ENCODE assay signal across 8 cellular contexts in genomic region chr10:93554760-93555432, GRCh38. TPM values are rescaled to one million over a fixed set of nuclear protein-coding genes. Genes with fewer than 3 reads are reported as not detected.
DNase-seq lines count a peak whose midpoint lies in the region; TF ChIP-seq lines count a peak whose summit lies in the region.

No MANE protein-coding gene starts in this region.

- no peaks in the 10 kb centered on the region for H3K9me3 ChIP-seq in SU-DHL-6 (ENCODE audit: insufficient read depth, low read length)

- no peaks in the 10 kb centered on the region for H4K20me1 ChIP-seq in SU-DHL-6 (ENCODE audit: low read depth, low read length)

- no peaks in the 10 kb centered on the region for H3F3A ChIP-seq in SU-DHL-6 (ENCODE audit: insufficient read depth)

- H2AFZ ChIP-seq in SU-DHL-6 (ENCODE audit: low read depth, low read length, severe bottlenecking), result no peak overlapping the region

- H3K79me2 ChIP-seq in SU-DHL-6 (ENCODE audit: insufficient read depth, low read length), result no peaks in the 10 kb centered on the region

- H3K27me3 ChIP-seq in SU-DHL-6 (ENCODE audit: low read length) (no peaks in the 10 kb centered on the region), brain microvascular endothelial cell (replicated peaks) (no peaks in the 10 kb centered on the region)

- H3K9me2 ChIP-seq in SU-DHL-6 (replicated peaks; ENCODE audit: insufficient read depth, low read length), result no peaks in the 10 kb centered on the region

- no peak overlapping the region for H3K27ac ChIP-seq in SU-DHL-6 (ENCODE audit: low read depth, low read length)
- H3K27ac ChIP-seq in brain microvascular endothelial cell, result no peak overlapping the region

- no peaks in the 10 kb centered on the region for H3K36me3 ChIP-seq in SU-DHL-6 (ENCODE audit: low read length)
- H3K36me3 ChIP-seq in brain microvascular endothelial cell (replicated peaks), result no peaks in the 10 kb centered on the region

- H3K9ac ChIP-seq in SU-DHL-6 (ENCODE audit: low read length), result no peak overlapping the region

- DNase-seq in activated gamma-delta T cell treated with Interleukin-2 at 50 U/mL for 16 hours (peak; percentile 13), activated gamma-delta T cell (lab: John Stamatoyannopoulos, UW) (no peak), LHCN-M2 (ENCODE audit: low read depth) (peak; percentile 66), brain microvascular endothelial cell (peak; percentile 75), iris pigment epithelial cell (ENCODE audit: low read depth) (peak; percentile 56), NCI-H446 treated with DMSO at 0.1 percent for 48 hours (lab: John Stamatoyannopoulos, UW) (no peak)
- peak; percentile 69 for DNase-seq in stimulated activated CD4-positive, alpha-beta T cell treated with anti-CD3 and anti-CD28 coated beads, Interleukin-15, amount 100 ng/mL, for 24 hours

- H3K4me3 ChIP-seq in SU-DHL-6 (ENCODE audit: insufficient read depth, low read length, poor library complexity, severe bottlenecking), result no peak overlapping the region
- H3K4me3 ChIP-seq in brain microvascular endothelial cell (ENCODE audit: low read depth, low read length), result no peak overlapping the region

- in situ Hi-C loops in brain microvascular endothelial cell (cut with HindIII; ENCODE audit: low pct_ligation_motif_present, low sequenced_read_pairs), result no loop called here

- no peak overlapping the region for H3K4me2 ChIP-seq in SU-DHL-6 (ENCODE audit: low read depth, low read length, poor library complexity, severe bottlenecking)

- peak; percentile 74 for TF ChIP-seq CTCF in SU-DHL-6 (IDR thresholded peaks at IDR 0.05; ENCODE audit: insufficient read depth, low read length, poor library complexity, severe bottlenecking)
- TF ChIP-seq CTCF in brain microvascular endothelial cell (IDR thresholded peaks at IDR 0.05; ENCODE audit: low read depth, low read length, missing control alignments), result peak; percentile 89

RNA-seq across cellular contexts. Expression of gene FFAR4, which starts 11.6 kb away (rescaled TPM):
- total RNA-seq in LHCN-M2 (2014; rRNA removed), result not detected in 2 replicates
- not detected for polyA plus RNA-seq in LHCN-M2 (2012)

RNA-seq across cellular contexts. Expression of gene RBP4, which starts 46.1 kb away (rescaled TPM):
- 0.17 and 0.32 TPM in 2 replicates for total RNA-seq in LHCN-M2 (2014; rRNA removed)
- polyA plus RNA-seq in LHCN-M2 (2012), result 0.56 TPM

RNA-seq across cellular contexts. Expression of gene PDE6C, which starts 57.4 kb away (rescaled TPM):
- not detected in 2 replicates for total RNA-seq in LHCN-M2 (2014; rRNA removed)
- polyA plus RNA-seq in LHCN-M2 (2012), result not detected

RNA-seq across cellular contexts. Expression of gene CEP55, which starts 58.5 kb away (rescaled TPM):
- total RNA-seq in LHCN-M2 (2014; rRNA removed), result 99.7 and 102 TPM in 2 replicates
- polyA plus RNA-seq in LHCN-M2 (2012), result 20.0 TPM

Comparison
In these comparisons a context has a peak if more than half of its experiments do, and no peak if none do; other contexts are left out.
1. DNase-seq: peak in activated gamma-delta T cell treated with Interleukin-2 at 50 U/mL for 16 hours (single experiment), LHCN-M2 (single experiment), brain microvascular endothelial cell (single experiment), iris pigment epithelial cell (single experiment) and stimulated activated CD4-positive, alpha-beta T cell treated with anti-CD3 and anti-CD28 coated beads, Interleukin-15, amount 100 ng/mL, for 24 hours (single experiment); none in activated gamma-delta T cell (single experiment) and NCI-H446 treated with DMSO at 0.1 percent for 48 hours (single experiment).